8 cellular contexts compared by ENCODE assay signal in genomic region chr1:179298952-179299351, GRCh38. TPM values are rescaled to one million over a fixed set of nuclear protein-coding genes. Genes with fewer than 3 reads are reported as not detected.
DNase-seq lines count a peak whose midpoint lies in the region; ATAC-seq and TF ChIP-seq lines count a peak whose summit lies in the region.

No MANE protein-coding gene starts in this region.

- H3K9me3 Mint-ChIP-seq in activated naive CD4-positive, alpha-beta T cell treated with anti-CD3 and anti-CD28 coated beads, Interleukin-2, amount 50 U/mL, for 72 hours: no peaks in the 10 kb centered on the region

- H3K9me3 ChIP-seq in DND-41 (ENCODE audit: insufficient read depth, low read length, severe bottlenecking) (no peaks in the 10 kb centered on the region), smooth muscle cell (replicated peaks; ENCODE audit: low read depth) (no peaks in the 10 kb centered on the region), tibial nerve (no peaks in the 10 kb centered on the region)

- H3K4me2 ChIP-seq in DND-41 (ENCODE audit: insufficient read depth, low read length) (peak overlapping the region; percentile 41), smooth muscle cell (no peak overlapping the region)

- no peak for TF ChIP-seq POLR2A in tibial nerve (IDR thresholded peaks at IDR 0.05)

- H3F3A ChIP-seq in smooth muscle cell (ENCODE audit: low read depth): peaks cover 3% of the 10 kb centered on the region

- DNase-seq in DND-41 (peak; percentile 72), smooth muscle cell (lab: John Stamatoyannopoulos, UW; ENCODE audit: unreplicated experiment) (no peak), head of caudate nucleus (no peak), sciatic nerve (ENCODE audit: low spot score) (no peak), tibial nerve (ENCODE audit: low spot score in 2 of 2) (no peak)
- DNase-seq in activated naive CD4-positive, alpha-beta T cell treated with anti-CD3 and anti-CD28 coated beads, Interleukin-2, amount 50 U/mL, for 72 hours (ENCODE audit: low spot score in 2 of 2): peak in 1 of 2 donors; percentile 29

- peak overlapping the region; percentile 0 to 48 for H3K27ac Mint-ChIP-seq in activated naive CD4-positive, alpha-beta T cell treated with anti-CD3 and anti-CD28 coated beads, Interleukin-2, amount 50 U/mL, for 72 hours

- H4K20me1 ChIP-seq in DND-41 (ENCODE audit: insufficient read depth, low read length): peaks cover 7% of the 10 kb centered on the region; the same call in 1 of the 2 replicates
- H4K20me1 ChIP-seq in smooth muscle cell (ENCODE audit: low read depth): peaks cover 36% of the 10 kb centered on the region

- ATAC-seq in DND-41 (ENCODE audit: insufficient read depth, low read depth): peak; percentile 98
- peak; percentile 68 for ATAC-seq in GM21367 (IDR thresholded peaks at IDR 0.05; ENCODE audit: unreplicated experiment)
- peak; percentile 81 for ATAC-seq in HG03520 (IDR thresholded peaks at IDR 0.05; ENCODE audit: unreplicated experiment)
- ATAC-seq in activated naive CD4-positive, alpha-beta T cell treated with anti-CD3 and anti-CD28 coated beads, Interleukin-2, amount 50 U/mL, for 72 hours: peak; percentile 87 to 96
- no peak for ATAC-seq in sciatic nerve

- H3K36me3 ChIP-seq in DND-41 (ENCODE audit: insufficient read depth, low read length): peaks cover 23% of the 10 kb centered on the region
- H3K36me3 ChIP-seq in smooth muscle cell (ENCODE audit: low read depth): no peaks in the 10 kb centered on the region
- H3K36me3 ChIP-seq in tibial nerve: peaks cover 0 to 17% (median 0%) of the 10 kb centered on the region in 3 donors

- TF ChIP-seq EP300 in tibial nerve (IDR thresholded peaks at IDR 0.05): no peak

- H3K27ac ChIP-seq in DND-41 (ENCODE audit: low read length) (peak overlapping the region; percentile 65), smooth muscle cell (ENCODE audit: low read depth) (no peak overlapping the region), tibial nerve (no peak overlapping the region)

- peaks cover 91% of the 10 kb centered on the region for H3K79me2 ChIP-seq in DND-41 (ENCODE audit: insufficient read depth, low read length)
- H3K79me2 ChIP-seq in smooth muscle cell (ENCODE audit: low read depth): peaks cover 45% of the 10 kb centered on the region

- H3K9ac ChIP-seq in DND-41 (ENCODE audit: low read depth, low read length) (peak overlapping the region; percentile 19; the same call in 1 of the 2 replicates), smooth muscle cell (ENCODE audit: low read depth) (no peak overlapping the region)

- 0 out of 4 replicates have a peak overlapping the region, but pooled peaks of 1 of the 2 experiments have one; percentile 17 for H3K4me3 ChIP-seq in DND-41 (ENCODE audit: low read depth in 1 of 2, low read length in 2 of 2)
- no peak overlapping the region for H3K4me3 ChIP-seq in smooth muscle cell
- H3K4me3 ChIP-seq in tibial nerve: no peak overlapping the region

- intact Hi-C loops in head of caudate nucleus (cut with DNase I) (loop anchor here (10.0 kb wide), 3 partner anchors 64 to 274 kb away; partner anchors contain the start of genes AXDND1 and FAM20B), sciatic nerve (cut with DNase I) (loop anchor here (10.0 kb wide), 1 partner anchor 56 kb away; no protein-coding TSS in a partner anchor)

- H2AFZ ChIP-seq in DND-41 (ENCODE audit: low read depth, low read length) (no peak overlapping the region), smooth muscle cell (ENCODE audit: low read depth) (no peak overlapping the region)

- WGBS in smooth muscle cell (ENCODE audit: low lambda C conversion rate): over 99% methylated on average over 3 of the region's 3 CpGs
- WGBS in tibial nerve, 2 donors: 87 to 90% methylated on average over 3 of the region's 3 CpGs

- no peak for TF ChIP-seq CTCF in DND-41 (IDR thresholded peaks at IDR 0.05; ENCODE audit: borderline replicate concordance, extremely low read depth, low read length, poor library complexity, severe bottlenecking)
- TF ChIP-seq CTCF in smooth muscle cell (IDR thresholded peaks at IDR 0.05; ENCODE audit: borderline replicate concordance, insufficient read depth, poor library complexity, severe bottlenecking): no peak
- TF ChIP-seq CTCF in tibial nerve (IDR thresholded peaks at IDR 0.05): no peak

- H3K4me1 ChIP-seq in DND-41 (ENCODE audit: insufficient read depth, low read length): peaks cover 56% of the 10 kb centered on the region
- H3K4me1 ChIP-seq in smooth muscle cell (ENCODE audit: low read depth): peaks cover 14% of the 10 kb centered on the region
- H3K4me1 ChIP-seq in tibial nerve: peaks cover 0 to 23% (median 14%) of the 10 kb centered on the region in 4 donors

- no peaks in the 10 kb centered on the region for H3K27me3 ChIP-seq in DND-41 (ENCODE audit: insufficient read depth, low read length, poor library complexity)
- H3K27me3 ChIP-seq in smooth muscle cell (ENCODE audit: low read depth): no peaks in the 10 kb centered on the region
- no peaks in the 10 kb centered on the region for H3K27me3 ChIP-seq in tibial nerve

- peaks cover 13 to 28% of the 10 kb centered on the region in 2 donors for H3K36me3 Mint-ChIP-seq in activated naive CD4-positive, alpha-beta T cell treated with anti-CD3 and anti-CD28 coated beads, Interleukin-2, amount 50 U/mL, for 72 hours

RNA-seq across cellular contexts. Expression of gene SOAT1, which starts 5.4 kb away (rescaled TPM):
- total RNA-seq in activated naive CD4-positive, alpha-beta T cell treated with anti-CD3 and anti-CD28 coated beads, Interleukin-2, amount 50 U/mL, for 72 hours: 10 to 100 TPM; 33.2 to 40.7 TPM
- total RNA-seq in smooth muscle cell: 15.4 and 21.3 TPM in 2 replicates
- 19.6 and 20.2 TPM in 2 replicates for polyA plus RNA-seq in smooth muscle cell
- total RNA-seq in sciatic nerve: 31.3 TPM
- 10 to 100 TPM; 12.3 to 14.2 (median 12.6) TPM for total RNA-seq in tibial nerve
